In the genomic region with DNA sequence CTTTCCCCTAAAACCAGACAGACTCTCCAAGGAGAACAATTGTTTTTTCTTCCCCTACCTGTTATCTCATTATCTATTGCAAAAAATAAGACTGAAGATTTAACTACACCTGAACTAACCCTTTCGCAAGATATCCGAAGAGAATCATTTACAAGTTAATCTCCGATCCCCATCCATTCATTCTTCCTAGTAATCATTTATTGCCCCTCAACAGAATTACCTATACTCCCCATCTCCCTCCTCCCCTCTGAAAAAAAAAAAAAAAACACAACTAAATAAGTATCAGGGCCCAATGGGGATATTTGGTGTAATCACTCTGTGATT, we compare ENCODE assay signal across 19 cellular contexts.
"Had no signal": no experiment of that assay in that cellular context is flagged by ENCODE, and none has a peak within 500 bp of the region (broad histone marks: within the 10 kb centered on the region; RNA-seq: fewer than 3 reads in every experiment).

No MANE protein-coding gene starts in this region.

- H3K27ac Mint-ChIP-seq: activated naive CD4-positive, alpha-beta T cell treated with anti-CD3 and anti-CD28 coated beads for 36 hours; activated T-cell treated with anti-CD3 and anti-CD28 coated beads, Interleukin-2, amount 50 U/mL, for 24 hours; stimulated activated effector memory CD8-positive, alpha-beta T cell treated with anti-CD3 and anti-CD28 coated beads, Interleukin-12 subunit alpha, Interleukin-12 subunit beta, amount 100 ng/mL, for 72 hours had no signal

- ATAC-seq: heart right ventricle, left cardiac atrium, right lobe of liver had no signal

- H3K27me3 ChIP-seq: right lobe of liver, thyroid gland, upper lobe of right lung had no signal

- H3K9me3 ChIP-seq: right lobe of liver, thyroid gland, upper lobe of right lung had no signal

- H3K4me3 ChIP-seq: heart right ventricle, right lobe of liver, skin epidermis, thyroid gland, upper lobe of right lung had no signal

- H3K27me3 Mint-ChIP-seq: brain had no signal

- H3K36me3 Mint-ChIP-seq: stimulated activated effector memory CD8-positive, alpha-beta T cell treated with anti-CD3 and anti-CD28 coated beads, Interleukin-12 subunit alpha, Interleukin-12 subunit beta, amount 100 ng/mL, for 72 hours had no signal

- H3K27ac ChIP-seq: heart right ventricle, right lobe of liver, skin epidermis, thyroid gland, upper lobe of right lung had no signal

- DNase-seq: activated CD4-positive, alpha-beta T cell treated with anti-CD3 and anti-CD28 coated beads for 1 hour; activated CD4-positive, alpha-beta T cell treated with anti-CD3 and anti-CD28 coated beads, Interleukin-2, amount 50 U/mL, for 1 hour; activated CD8-positive, alpha-beta memory T cell treated with anti-CD3 and anti-CD28 coated beads, Interleukin-2, amount 50 U/mL, for 4 hours; activated effector memory CD4-positive, alpha-beta T cell treated with Interleukin-2 at 50 U/mL for 16 hours; activated naive CD4-positive, alpha-beta T cell treated with anti-CD3 and anti-CD28 coated beads for 36 hours; activated T-cell treated with anti-CD3 and anti-CD28 coated beads, Interleukin-2, amount 50 U/mL, for 24 hours; aorta; erythroblast; heart right ventricle; left cardiac atrium; posterior cingulate gyrus; right lobe of liver; stimulated activated CD4-positive, alpha-beta T cell treated with anti-CD3 and anti-CD28 coated beads, Interleukin-2, amount 100 ng/mL, for 24 hours; T-helper 1 cell; thyroid gland; upper lobe of right lung had no signal

- H3K4me1 ChIP-seq: right lobe of liver, thyroid gland, upper lobe of right lung had no signal

- H3K4me3 Mint-ChIP-seq: activated naive CD4-positive, alpha-beta T cell treated with anti-CD3 and anti-CD28 coated beads for 36 hours; activated T-cell treated with anti-CD3 and anti-CD28 coated beads, Interleukin-2, amount 50 U/mL, for 24 hours; brain; stimulated activated effector memory CD8-positive, alpha-beta T cell treated with anti-CD3 and anti-CD28 coated beads, Interleukin-12 subunit alpha, Interleukin-12 subunit beta, amount 100 ng/mL, for 72 hours had no signal

- H3K36me3 ChIP-seq: heart right ventricle, right lobe of liver, thyroid gland, upper lobe of right lung had no signal
